Comparison of ENCODE assay signal across 11 cellular contexts in genomic region chr16:54287758-54288591, GRCh38. TPM values are rescaled to one million over a fixed set of nuclear protein-coding genes. Genes with fewer than 3 reads are reported as not detected.
DNase-seq lines count a peak whose midpoint lies in the region; ATAC-seq and TF ChIP-seq lines count a peak whose summit lies in the region.
"Had no signal": no experiment of that assay in that cellular context is flagged by ENCODE, and none has a peak within 500 bp of the region (broad histone marks: within the 10 kb centered on the region; RNA-seq: fewer than 3 reads in every experiment).

No MANE protein-coding gene starts in this region.

- H3K27ac ChIP-seq in BLaER1 (no peak overlapping the region), osteoblast (ENCODE audit: low read depth, low read length) (peak overlapping the region; percentile 76)

- DNase-seq in NT2/D1 (ENCODE audit: low read depth, low spot score) (no peak), fibroblast of peridontal ligament (ENCODE audit: extremely low read depth) (peak; percentile 11), osteoblast (ENCODE audit: insufficient read length, low spot score, missing footprints) (peak; percentile 94), dedifferentiated amniotic fluid mesenchymal stem cell (ENCODE audit: extremely low spot score) (no peak)
- DNase-seq: activated naive CD4-positive, alpha-beta T cell treated with anti-CD3 and anti-CD28 coated beads, Interleukin-2, amount 50 U/mL, for 16 hours; EL; SHP77 had no signal

- H3K4me2 ChIP-seq in BLaER1 (peak overlapping the region; percentile 91), osteoblast (ENCODE audit: insufficient read depth, low read length) (peak overlapping the region; percentile 84)

- TF ChIP-seq CTCF in osteoblast (IDR thresholded peaks at IDR 0.05; ENCODE audit: extremely low read depth, low read depth, low read length), result no peak

- ATAC-seq in HG03135 (IDR thresholded peaks at IDR 0.05; ENCODE audit: unreplicated experiment) (no peak), GM19397 (IDR thresholded peaks at IDR 0.05; ENCODE audit: unreplicated experiment) (no peak), GM18861 (IDR thresholded peaks at IDR 0.05; ENCODE audit: unreplicated experiment) (no peak)

- H3K4me3 ChIP-seq in BLaER1 (peak overlapping the region; percentile 62), NT2/D1 (ENCODE audit: insufficient read length, low read depth) (peak overlapping the region; percentile 64), osteoblast (ENCODE audit: insufficient read depth, low read length) (peak overlapping the region; percentile 85)

- H4K20me1 ChIP-seq in BLaER1 (peaks cover 78% of the 10 kb centered on the region), osteoblast (ENCODE audit: insufficient read depth, low read length) (peaks cover 15% of the 10 kb centered on the region)

- H3K36me3 ChIP-seq in BLaER1, result no peaks in the 10 kb centered on the region
- H3K36me3 ChIP-seq in NT2/D1 (ENCODE audit: insufficient read depth, insufficient read length, low read length), result no peaks in the 10 kb centered on the region
- peaks cover 19% of the 10 kb centered on the region for H3K36me3 ChIP-seq in osteoblast (ENCODE audit: insufficient read depth, low read length)

- H3K27me3 ChIP-seq in BLaER1 (peaks cover 96% of the 10 kb centered on the region), NT2/D1 (ENCODE audit: insufficient read depth, insufficient read length) (peaks cover 83% of the 10 kb centered on the region), osteoblast (ENCODE audit: insufficient read depth, low read length) (no peaks in the 10 kb centered on the region)

- H3K4me1 ChIP-seq in BLaER1, result peaks cover 37% of the 10 kb centered on the region
- peaks cover 9% of the 10 kb centered on the region for H3K4me1 ChIP-seq in NT2/D1 (ENCODE audit: insufficient read depth, insufficient read length)
- H3K4me1 ChIP-seq in osteoblast (ENCODE audit: insufficient read depth, low read length), result peaks cover 15% of the 10 kb centered on the region

- H3K79me2 ChIP-seq in osteoblast (ENCODE audit: insufficient read depth, low read length), result peaks cover 27% of the 10 kb centered on the region

- no peak overlapping the region for H3K9ac ChIP-seq in BLaER1
- peak overlapping the region; percentile 85 for H3K9ac ChIP-seq in NT2/D1 (ENCODE audit: insufficient read length, low read depth)

- H3K9me3 ChIP-seq in BLaER1, result peaks cover 25% of the 10 kb centered on the region; the same call in 1 of the 2 replicates
- H3K9me3 ChIP-seq in NT2/D1 (ENCODE audit: insufficient read depth, low read length), result no peaks in the 10 kb centered on the region
- no peaks in the 10 kb centered on the region for H3K9me3 ChIP-seq in osteoblast (ENCODE audit: low read depth, low read length)

- H2AFZ ChIP-seq in osteoblast (ENCODE audit: low read length), result peak overlapping the region; percentile 85

RNA-seq across cellular contexts. Expression of gene IRX3, which starts 1.4 kb away (rescaled TPM):
- total RNA-seq in osteoblast, result 68.4 and 71.7 TPM in 2 replicates

Comparison
In these comparisons a context has a peak if more than half of its experiments do, and no peak if none do; other contexts are left out.
1. DNase-seq: peak in fibroblast of peridontal ligament (single experiment) and osteoblast (single experiment); none in NT2/D1 (single experiment) and dedifferentiated amniotic fluid mesenchymal stem cell (single experiment).
2. Peak in every context shown above with its lines, with median percentiles within 50 percentile points of each other: H3K4me3 ChIP-seq.